In genomic region chr3:17179381-17180205, GRCh38 we compare ENCODE assay signal across 9 cellular contexts.
DNase-seq lines count a peak whose midpoint lies in the region; ATAC-seq and TF ChIP-seq lines count a peak whose summit lies in the region.
"Had no signal": no experiment of that assay in that cellular context is flagged by ENCODE, and none has a peak within 500 bp of the region (broad histone marks: within the 10 kb centered on the region; RNA-seq: fewer than 3 reads in every experiment).

No MANE protein-coding gene starts in this region.

- DNase-seq in EH (ENCODE audit: low read depth) = peak; percentile 40
- peak; percentile 61 for DNase-seq in NCI-H146 (lab: John Stamatoyannopoulos, UW)
- peak; percentile 25 to 55 for DNase-seq in cardiac muscle cell (ENCODE audit: low read depth in 1 of 2, low spot score in 1 of 2)
- no peak for DNase-seq in effector CD4-positive, alpha-beta T cell
- no peak for DNase-seq in HEK293T (ENCODE audit: extremely low spot score)
- DNase-seq in NCI-H187 treated with DMSO at 0.1 percent for 48 hours (lab: John Stamatoyannopoulos, UW) = no peak

- no peak overlapping the region for H3K4me3 ChIP-seq in cardiac muscle cell

- H3K9me3 ChIP-seq in cardiac muscle cell (ENCODE audit: low read depth) = no peaks in the 10 kb centered on the region

- POLR2A ChIA-PET in HEK293T (lab: Yijun Ruan, JAX) = no interaction called here

- no peak for TF ChIP-seq CTCF in cardiac muscle cell (IDR thresholded peaks at IDR 0.05; ENCODE audit: low read depth, low read length)

- CTCF ChIA-PET in HEK293T (lab: Yijun Ruan, JAX) = interaction anchor here (0.7 kb wide), 1 partner anchor 177 kb away, joined by 4 read pairs; no protein-coding TSS in a partner anchor

- no peaks in the 10 kb centered on the region for H3K36me3 ChIP-seq in cardiac muscle cell

- no peak overlapping the region for H3K27ac ChIP-seq in cardiac muscle cell
- H3K27ac ChIP-seq: VCaP had no signal

- peaks cover 21% of the 10 kb centered on the region for H3K4me1 ChIP-seq in cardiac muscle cell (ENCODE audit: low read depth)

- ATAC-seq in GM21825 (IDR thresholded peaks at IDR 0.05; ENCODE audit: unreplicated experiment) = peak; percentile 50
- ATAC-seq in esophagus mucosa = no peak

- no peaks in the 10 kb centered on the region for H3K27me3 ChIP-seq in cardiac muscle cell

TF ChIP-seq in HEK293T, 16 proteins besides CTCF, POLR2A, EP300 and RAD21:
- TF ChIP-seq FOXA1 (IDR thresholded peaks at IDR 0.05) (no peak), ZNF384 (IDR thresholded peaks at IDR 0.05) (no peak), NFRKB (IDR thresholded peaks at IDR 0.05) (no peak), BHLHE40 (IDR thresholded peaks at IDR 0.05; ENCODE audit: borderline replicate concordance) (no peak), CTBP1 (IDR thresholded peaks at IDR 0.05; ENCODE audit: borderline replicate concordance) (no peak), SP1 (IDR thresholded peaks at IDR 0.05) (no peak), HDGF (IDR thresholded peaks at IDR 0.05; ENCODE audit: borderline replicate concordance) (no peak), LEF1 (IDR thresholded peaks at IDR 0.05; ENCODE audit: borderline replicate concordance) (no peak), PKNOX1 (IDR thresholded peaks at IDR 0.05) (no peak), TARDBP (IDR thresholded peaks at IDR 0.05) (no peak)

Comparison
In these comparisons a context has a peak if more than half of its experiments do, and no peak if none do; other contexts are left out.
1. DNase-seq: peak in EH (single experiment), NCI-H146 (single experiment) and cardiac muscle cell (2 of 2); none in effector CD4-positive, alpha-beta T cell (single experiment), HEK293T (single experiment) and NCI-H187 treated with DMSO at 0.1 percent for 48 hours (single experiment).